Comparison of ENCODE assay signal across 1 cellular context in genomic region chr2:216871333-216871934, GRCh38.
TF ChIP-seq lines count a peak whose summit lies in the region.

No MANE protein-coding gene starts in this region.

TF ChIP-seq in HepG2, 621 proteins besides CTCF, POLR2A, EP300 and RAD21 (continued from another document and continues in another):
- no peak for TF ChIP-seq ATF6 (CRISPR knock-in tag; conservative IDR thresholded peaks at IDR 0.05)
- TF ChIP-seq PHB2 (IDR thresholded peaks at IDR 0.05; ENCODE audit: partially characterized antibody): no peak
- no peak for TF ChIP-seq MED8 (CRISPR knock-in tag; IDR thresholded peaks at IDR 0.05; ENCODE audit: insufficient replicate concordance)
- TF ChIP-seq ETV6 (CRISPR knock-in tag; conservative IDR thresholded peaks at IDR 0.05): no peak
- no peak; the same call in 1 of the 2 replicates for TF ChIP-seq BHLHE40 (IDR thresholded peaks at IDR 0.05; ENCODE audit: low read length)
- TF ChIP-seq GABPB1 (CRISPR knock-in tag; IDR thresholded peaks at IDR 0.05): peak; percentile 19; the same call in 1 of the 2 replicates
- no peak for TF ChIP-seq NR1H2 (CRISPR knock-in tag; IDR thresholded peaks at IDR 0.05; ENCODE audit: borderline replicate concordance, low read depth)
- no peak for TF ChIP-seq ZNF101 (CRISPR knock-in tag; IDR thresholded peaks at IDR 0.05; ENCODE audit: borderline replicate concordance, low read depth)
- TF ChIP-seq ZSCAN29 (CRISPR knock-in tag; conservative IDR thresholded peaks at IDR 0.05): 0 out of 2 replicates have a peak, but pooled peaks have one; percentile 70
- no peak for TF ChIP-seq JARID2 (CRISPR knock-in tag; IDR thresholded peaks at IDR 0.05; ENCODE audit: insufficient replicate concordance)
- no peak for TF ChIP-seq PRDM15 (CRISPR knock-in tag; IDR thresholded peaks at IDR 0.05)
- TF ChIP-seq KDM4B (CRISPR knock-in tag; IDR thresholded peaks at IDR 0.05): no peak
- no peak for TF ChIP-seq ZNF687 (CRISPR knock-in tag; IDR thresholded peaks at IDR 0.05)
- peak; percentile 80 for TF ChIP-seq ZFX (CRISPR knock-in tag; IDR thresholded peaks at IDR 0.05; ENCODE audit: low read depth)
- no peak for TF ChIP-seq ZNF569 (CRISPR knock-in tag; IDR thresholded peaks at IDR 0.05; ENCODE audit: borderline replicate concordance)
- TF ChIP-seq ZBTB34 (CRISPR knock-in tag; IDR thresholded peaks at IDR 0.05): peak; percentile 97
- TF ChIP-seq ISL2 (CRISPR knock-in tag; IDR thresholded peaks at IDR 0.05): peak; percentile 57
- no peak for TF ChIP-seq SCMH1 (CRISPR knock-in tag; IDR thresholded peaks at IDR 0.05; ENCODE audit: borderline replicate concordance)
- TF ChIP-seq THYN1 (CRISPR knock-in tag; IDR thresholded peaks at IDR 0.05; ENCODE audit: borderline replicate concordance, low read depth): peak; percentile 80; the same call in 1 of the 2 replicates
- no peak for TF ChIP-seq NPAS2 (CRISPR knock-in tag; IDR thresholded peaks at IDR 0.05; ENCODE audit: borderline replicate concordance)
- peak; percentile 64; the same call in 1 of the 2 replicates for TF ChIP-seq SOX13 (IDR thresholded peaks at IDR 0.05)
- peak in 1 of 2 experiments; percentile 85; a peak in 2 of 4 replicates for TF ChIP-seq SOX13 (CRISPR knock-in tag; conservative IDR thresholded peaks at IDR 0.05 in 1 of 2, IDR thresholded peaks at IDR 0.05 in 1 of 2)
- TF ChIP-seq TAF1 (CRISPR knock-in tag; IDR thresholded peaks at IDR 0.05): no peak
- 0 out of 2 replicates have a peak, but pooled peaks have one; percentile 38 for TF ChIP-seq ZSCAN9 (CRISPR knock-in tag; IDR thresholded peaks at IDR 0.05; ENCODE audit: borderline replicate concordance)
- peak; percentile 61; the same call in 1 of the 2 replicates for TF ChIP-seq ZBTB43 (CRISPR knock-in tag; conservative IDR thresholded peaks at IDR 0.05)
- no peak for TF ChIP-seq ZNF567 (CRISPR knock-in tag; IDR thresholded peaks at IDR 0.05; ENCODE audit: borderline replicate concordance)
- no peak for TF ChIP-seq ATAD3A (CRISPR knock-in tag; IDR thresholded peaks at IDR 0.05)
- TF ChIP-seq ATF5 (CRISPR knock-in tag; IDR thresholded peaks at IDR 0.05; ENCODE audit: low read depth): no peak
- TF ChIP-seq SAFB2 (CRISPR knock-in tag; IDR thresholded peaks at IDR 0.05; ENCODE audit: borderline replicate concordance, low read depth): no peak
- TF ChIP-seq NFIC (IDR thresholded peaks at IDR 0.05; ENCODE audit: low read length): peak; percentile 87
- peak; percentile 92 for TF ChIP-seq ARID5B (CRISPR knock-in tag; IDR thresholded peaks at IDR 0.05)
- no peak for TF ChIP-seq RNF219 (CRISPR knock-in tag; IDR thresholded peaks at IDR 0.05)
- TF ChIP-seq ZNF788 (CRISPR knock-in tag; IDR thresholded peaks at IDR 0.05; ENCODE audit: borderline replicate concordance): no peak; the same call in 1 of the 2 replicates
- peak; percentile 89 for TF ChIP-seq ZGPAT (CRISPR knock-in tag; IDR thresholded peaks at IDR 0.05)
- TF ChIP-seq TFAP4 (IDR thresholded peaks at IDR 0.05; ENCODE audit: borderline replicate concordance, low read depth): peak; percentile 71; the same call in 1 of the 2 replicates
